In genomic region chr1:1243807-1244191, GRCh38 we compare ENCODE assay signal across 1 cellular context.
TF ChIP-seq lines count a peak whose summit lies in the region.

No MANE protein-coding gene starts in this region.

TF ChIP-seq in IMR-90, 13 proteins besides CTCF, POLR2A, EP300 and RAD21:
- TF ChIP-seq CEBPB (IDR thresholded peaks at IDR 0.05; ENCODE audit: low read depth, low read length), result no peak
